ENCODE assay signal across 24 cellular contexts in genomic region chr20:62802026-62802712, GRCh38. TPM values are rescaled to one million over a fixed set of nuclear protein-coding genes. Genes with fewer than 3 reads are reported as not detected.
DNase-seq lines count a peak whose midpoint lies in the region; ATAC-seq and TF ChIP-seq lines count a peak whose summit lies in the region.
"Had no signal": no experiment of that assay in that cellular context is flagged by ENCODE, and none has a peak within 500 bp of the region (broad histone marks: within the 10 kb centered on the region; RNA-seq: fewer than 3 reads in every experiment).

No MANE protein-coding gene starts in this region.

- TF ChIP-seq CTCF in type B pancreatic cell (conservative IDR thresholded peaks at IDR 0.05) = no peak
- no peak for TF ChIP-seq CTCF in smooth muscle cell (IDR thresholded peaks at IDR 0.05; ENCODE audit: borderline replicate concordance, insufficient read depth, poor library complexity, severe bottlenecking)

- H3K27me3 Mint-ChIP-seq in activated naive CD4-positive, alpha-beta T cell treated with anti-CD3 and anti-CD28 coated beads, Interleukin-2, amount 10 ng/mL, durations not matched to agents 7 days and 5 days = no peaks in the 10 kb centered on the region
- H3K27me3 Mint-ChIP-seq in type B pancreatic cell = peaks cover 3% of the 10 kb centered on the region
- H3K27me3 Mint-ChIP-seq: activated CD4-positive, alpha-beta T cell treated with anti-CD3 and anti-CD28 coated beads, Interleukin-2, amount 10 ng/mL, durations not matched to agents 24 days and 14 days; activated CD8-positive, alpha-beta memory T cell treated with anti-CD3 and anti-CD28 coated beads, Interleukin-2, amount 10 ng/mL, durations not matched to agents 7 days and 5 days; activated naive CD8-positive, alpha-beta T cell treated with anti-CD3 and anti-CD28 coated beads for 36 hours; activated T-helper 17 cell treated with anti-CD3 and anti-CD28 coated beads, Interleukin-2, amount 50 U/mL, for 72 hours had no signal

- H3K36me3 ChIP-seq in muscle layer of colon (ENCODE audit: insufficient read depth, low read length) (peaks cover 34% of the 10 kb centered on the region), smooth muscle cell (ENCODE audit: low read depth) (no peaks in the 10 kb centered on the region)
- peaks cover 30% of the 10 kb centered on the region for H3K36me3 ChIP-seq in effector memory CD4-positive, alpha-beta T cell (ENCODE audit: control insufficient read depth, insufficient read depth, low read length)

- H3K36me3 Mint-ChIP-seq in activated naive CD4-positive, alpha-beta T cell treated with anti-CD3 and anti-CD28 coated beads, Interleukin-2, amount 10 ng/mL, durations not matched to agents 7 days and 5 days = peaks cover 30% of the 10 kb centered on the region
- peaks cover 5 to 14% of the 10 kb centered on the region in 2 donors for H3K36me3 Mint-ChIP-seq in activated naive CD4-positive, alpha-beta T cell treated with anti-CD3 and anti-CD28 coated beads, Interleukin-2, amount 50 U/mL, for 72 hours
- peaks cover 16% of the 10 kb centered on the region for H3K36me3 Mint-ChIP-seq in type B pancreatic cell
- H3K36me3 Mint-ChIP-seq: natural killer cell had no signal

- peaks cover 40% of the 10 kb centered on the region for H3K4me1 Mint-ChIP-seq in activated naive CD4-positive, alpha-beta T cell treated with anti-CD3 and anti-CD28 coated beads, Interleukin-2, amount 10 ng/mL, durations not matched to agents 7 days and 5 days
- peaks cover 18% of the 10 kb centered on the region for H3K4me1 Mint-ChIP-seq in type B pancreatic cell (ENCODE audit: unreplicated experiment)

- H3K27me3 ChIP-seq in muscle layer of colon (ENCODE audit: control insufficient read depth in 1 of 2, insufficient read depth in 2 of 2, low read length in 2 of 2) = no peaks in the 10 kb centered on the region
- H3K27me3 ChIP-seq in effector memory CD4-positive, alpha-beta T cell (replicated peaks; ENCODE audit: control insufficient read depth, insufficient read depth, low read length, poor library complexity, severe bottlenecking) = no peaks in the 10 kb centered on the region
- no peaks in the 10 kb centered on the region for H3K27me3 ChIP-seq in smooth muscle cell (ENCODE audit: low read depth)
- H3K27me3 ChIP-seq: upper lobe of left lung had no signal

- no peak for ATAC-seq in activated naive CD4-positive, alpha-beta T cell treated with anti-CD3 and anti-CD28 coated beads, Interleukin-2, amount 50 U/mL, for 72 hours
- ATAC-seq: activated CD8-positive, alpha-beta memory T cell treated with anti-CD3 and anti-CD28 coated beads, Interleukin-2, amount 10 ng/mL, durations not matched to agents 7 days and 5 days; activated T-helper 17 cell treated with anti-CD3 and anti-CD28 coated beads, Interleukin-2, amount 50 U/mL, for 72 hours; GM12878; natural killer cell had no signal

- no peak for DNase-seq in activated naive CD4-positive, alpha-beta T cell treated with anti-CD3 and anti-CD28 coated beads, Interleukin-2, amount 10 ng/mL, durations not matched to agents 7 days and 5 days
- DNase-seq in activated naive CD4-positive, alpha-beta T cell treated with anti-CD3 and anti-CD28 coated beads, Interleukin-2, amount 50 U/mL, for 72 hours (ENCODE audit: low spot score in 2 of 2) = no peak
- DNase-seq in cerebellum (ENCODE audit: low spot score) (peak; percentile 71), type B pancreatic cell (ENCODE audit: extremely low spot score, unreplicated experiment) (no peak), smooth muscle cell (lab: John Stamatoyannopoulos, UW; ENCODE audit: unreplicated experiment) (no peak)
- DNase-seq in effector memory CD4-positive, alpha-beta T cell = no peak
- no peak for DNase-seq in activated CD8-positive, alpha-beta memory T cell treated with anti-CD3 and anti-CD28 coated beads, Interleukin-2, amount 50 U/mL, for 48 hours
- DNase-seq: activated CD4-positive, alpha-beta T cell treated with anti-CD3 and anti-CD28 coated beads, Interleukin-2, amount 10 ng/mL, durations not matched to agents 24 days and 14 days; activated CD8-positive, alpha-beta memory T cell treated with anti-CD3 and anti-CD28 coated beads, Interleukin-2, amount 10 ng/mL, durations not matched to agents 7 days and 5 days; activated naive CD8-positive, alpha-beta T cell treated with anti-CD3 and anti-CD28 coated beads for 36 hours; COR-L47; effector CD8-positive, alpha-beta T cell; left cardiac atrium; natural killer cell; NCI-H1048; NCI-H187 treated with DMSO at 0.1 percent for 48 hours; NCI-H526 treated with DMSO at 0.1 percent for 48 hours had no signal

- no peak overlapping the region for H3K4me3 ChIP-seq in muscle layer of colon (ENCODE audit: low read depth in 1 of 2, low read length in 2 of 2)
- no peak overlapping the region for H3K4me3 ChIP-seq in effector memory CD4-positive, alpha-beta T cell (ENCODE audit: insufficient read depth, low read depth, low read length, poor library complexity, severe bottlenecking)
- H3K4me3 ChIP-seq in smooth muscle cell = no peak overlapping the region
- H3K4me3 ChIP-seq: GM12878, upper lobe of left lung had no signal

- WGBS in smooth muscle cell (ENCODE audit: low lambda C conversion rate) = 92% methylated on average over 22 of the region's 22 CpGs

- H3K27ac Mint-ChIP-seq in activated naive CD4-positive, alpha-beta T cell treated with anti-CD3 and anti-CD28 coated beads, Interleukin-2, amount 10 ng/mL, durations not matched to agents 7 days and 5 days = peak overlapping the region; percentile 49
- H3K27ac Mint-ChIP-seq in activated naive CD4-positive, alpha-beta T cell treated with anti-CD3 and anti-CD28 coated beads, Interleukin-2, amount 50 U/mL, for 72 hours = no peak overlapping the region
- H3K27ac Mint-ChIP-seq in type B pancreatic cell = no peak overlapping the region
- H3K27ac Mint-ChIP-seq: activated CD8-positive, alpha-beta memory T cell treated with anti-CD3 and anti-CD28 coated beads, Interleukin-2, amount 10 ng/mL, durations not matched to agents 7 days and 5 days; activated T-helper 17 cell treated with anti-CD3 and anti-CD28 coated beads, Interleukin-2, amount 50 U/mL, for 72 hours; T-helper 2 cell treated with Interferon-gamma antibody and Interleukin-4, amounts not matched to agents 5 μg/mL and 100 μg/mL, for 36 hours had no signal

- H4K20me1 ChIP-seq in smooth muscle cell (ENCODE audit: low read depth) = peaks cover 31% of the 10 kb centered on the region

- H3K9ac ChIP-seq in muscle layer of colon (ENCODE audit: low read length) (no peak overlapping the region), smooth muscle cell (ENCODE audit: low read depth) (no peak overlapping the region)
- H3K9ac ChIP-seq: parathyroid adenoma had no signal

- H3K4me1 ChIP-seq in muscle layer of colon (ENCODE audit: insufficient read depth, low read length) = peaks cover 45% of the 10 kb centered on the region
- H3K4me1 ChIP-seq in effector memory CD4-positive, alpha-beta T cell (ENCODE audit: control insufficient read depth, insufficient read depth, low read length, poor library complexity, severe bottlenecking) = peaks cover 28% of the 10 kb centered on the region
- H3K4me1 ChIP-seq in smooth muscle cell (ENCODE audit: low read depth) = peaks cover 4% of the 10 kb centered on the region

- H3K27ac ChIP-seq in muscle layer of colon (ENCODE audit: low read depth, low read length) (peak overlapping the region; percentile 3), smooth muscle cell (ENCODE audit: low read depth) (no peak overlapping the region)
- no peak overlapping the region for H3K27ac ChIP-seq in effector memory CD4-positive, alpha-beta T cell (ENCODE audit: insufficient read depth, low read length, poor library complexity, severe bottlenecking)
- H3K27ac ChIP-seq: parathyroid adenoma, VCaP had no signal

- H3K9me3 Mint-ChIP-seq in activated naive CD4-positive, alpha-beta T cell treated with anti-CD3 and anti-CD28 coated beads, Interleukin-2, amount 10 ng/mL, durations not matched to agents 7 days and 5 days = no peaks in the 10 kb centered on the region
- H3K9me3 Mint-ChIP-seq in activated naive CD4-positive, alpha-beta T cell treated with anti-CD3 and anti-CD28 coated beads, Interleukin-2, amount 50 U/mL, for 72 hours = no peaks in the 10 kb centered on the region
- no peaks in the 10 kb centered on the region for H3K9me3 Mint-ChIP-seq in type B pancreatic cell
- H3K9me3 Mint-ChIP-seq: activated CD4-positive, alpha-beta T cell treated with anti-CD3 and anti-CD28 coated beads, Interleukin-2, amount 10 ng/mL, durations not matched to agents 24 days and 14 days; activated naive CD8-positive, alpha-beta T cell treated with anti-CD3 and anti-CD28 coated beads for 36 hours; activated T-helper 17 cell treated with anti-CD3 and anti-CD28 coated beads, Interleukin-2, amount 50 U/mL, for 72 hours; natural killer cell; T-helper 2 cell treated with Interferon-gamma antibody and Interleukin-4, amounts not matched to agents 5 μg/mL and 100 μg/mL, for 36 hours had no signal

- H3F3A ChIP-seq in smooth muscle cell (ENCODE audit: low read depth) = peaks cover 7% of the 10 kb centered on the region

- H3K79me2 ChIP-seq in smooth muscle cell (ENCODE audit: low read depth) = peaks cover 19% of the 10 kb centered on the region

- CTCF ChIA-PET in activated naive CD4-positive, alpha-beta T cell treated with anti-CD3 and anti-CD28 coated beads, Interleukin-2, amount 10 ng/mL, durations not matched to agents 7 days and 5 days (lab: Charles Lee) = interaction anchor here (0.7 kb wide), 1 partner anchor 1272 kb away, joined by 3 read pairs; no protein-coding TSS in a partner anchor

- H2AFZ ChIP-seq in smooth muscle cell (ENCODE audit: low read depth) = no peak overlapping the region
- H2AFZ ChIP-seq: parathyroid adenoma had no signal

- no peaks in the 10 kb centered on the region for H3K9me3 ChIP-seq in muscle layer of colon (ENCODE audit: low read length)
- no peaks in the 10 kb centered on the region for H3K9me3 ChIP-seq in effector memory CD4-positive, alpha-beta T cell (ENCODE audit: control insufficient read depth, low read length)
- no peaks in the 10 kb centered on the region for H3K9me3 ChIP-seq in smooth muscle cell (replicated peaks; ENCODE audit: low read depth)
- H3K9me3 ChIP-seq: upper lobe of left lung had no signal

- no peak overlapping the region for H3K4me2 ChIP-seq in smooth muscle cell

- no peak overlapping the region for H3K4me3 Mint-ChIP-seq in activated naive CD4-positive, alpha-beta T cell treated with anti-CD3 and anti-CD28 coated beads, Interleukin-2, amount 10 ng/mL, durations not matched to agents 7 days and 5 days
- H3K4me3 Mint-ChIP-seq in type B pancreatic cell = peak overlapping the region; percentile 14
- H3K4me3 Mint-ChIP-seq: activated CD4-positive, alpha-beta T cell treated with anti-CD3 and anti-CD28 coated beads, Interleukin-2, amount 10 ng/mL, durations not matched to agents 24 days and 14 days; activated CD8-positive, alpha-beta memory T cell treated with anti-CD3 and anti-CD28 coated beads, Interleukin-2, amount 10 ng/mL, durations not matched to agents 7 days and 5 days; activated naive CD8-positive, alpha-beta T cell treated with anti-CD3 and anti-CD28 coated beads for 36 hours; activated T-helper 17 cell treated with anti-CD3 and anti-CD28 coated beads, Interleukin-2, amount 50 U/mL, for 72 hours had no signal

RNA-seq across cellular contexts. Expression of gene OGFR, which starts 2.5 kb away (rescaled TPM):
- 10 to 100 TPM; 32.9 to 51.6 TPM for total RNA-seq in activated naive CD4-positive, alpha-beta T cell treated with anti-CD3 and anti-CD28 coated beads, Interleukin-2, amount 50 U/mL, for 72 hours
- 12.0 TPM for total RNA-seq in cerebellum
- 42.8 and 49.6 TPM in 2 replicates for total RNA-seq in type B pancreatic cell (ENCODE audit: low replicate concordance)
- total RNA-seq in smooth muscle cell = 21.5 and 24.4 TPM in 2 replicates
- polyA plus RNA-seq in smooth muscle cell = 53.2 and 61.4 TPM in 2 replicates

RNA-seq across cellular contexts. Expression of gene MRGBP, which starts 5.9 kb away (rescaled TPM):
- 10 to 100 TPM; 13.5 to 19.4 TPM for total RNA-seq in activated naive CD4-positive, alpha-beta T cell treated with anti-CD3 and anti-CD28 coated beads, Interleukin-2, amount 50 U/mL, for 72 hours
- total RNA-seq in cerebellum (11.5 TPM), type B pancreatic cell (ENCODE audit: low replicate concordance) (8.4 and 14.6 TPM in 2 replicates), smooth muscle cell (15.5 and 18.2 TPM in 2 replicates)
- 23.1 and 27.2 TPM in 2 replicates for polyA plus RNA-seq in smooth muscle cell

RNA-seq across cellular contexts. Expression of gene COL9A3, which starts 14.7 kb away (rescaled TPM):
- not detected for total RNA-seq in activated naive CD4-positive, alpha-beta T cell treated with anti-CD3 and anti-CD28 coated beads, Interleukin-2, amount 50 U/mL, for 72 hours
- 3.8 TPM for total RNA-seq in cerebellum
- total RNA-seq in type B pancreatic cell (ENCODE audit: low replicate concordance) = 8.8 and 21.2 TPM in 2 replicates
- total RNA-seq in smooth muscle cell = 23.0 and 30.1 TPM in 2 replicates
- polyA plus RNA-seq in smooth muscle cell = 73.3 and 77.4 TPM in 2 replicates
- total RNA-seq: activated CD4-positive, alpha-beta T cell treated with anti-CD3 and anti-CD28 coated beads, Interleukin-2, amount 10 ng/mL, durations not matched to agents 24 days and 14 days; activated T-helper 17 cell treated with anti-CD3 and anti-CD28 coated beads, Interleukin-2, amount 50 U/mL, for 72 hours had no signal

RNA-seq across cellular contexts. Expression of gene TCFL5, which starts 59.5 kb away (rescaled TPM):
- total RNA-seq in activated naive CD4-positive, alpha-beta T cell treated with anti-CD3 and anti-CD28 coated beads, Interleukin-2, amount 50 U/mL, for 72 hours = 1 to 10 TPM; 3.5 to 5.7 TPM
- total RNA-seq in cerebellum (9.3 TPM), type B pancreatic cell (ENCODE audit: low replicate concordance) (6.1 and 11.8 TPM in 2 replicates), smooth muscle cell (9.1 and 9.5 TPM in 2 replicates)
- 6.8 and 12.5 TPM in 2 replicates for polyA plus RNA-seq in smooth muscle cell
